Comparison of ENCODE assay signal across 1 cellular context in genomic region chr1:224882264-224882663, GRCh38.
TF ChIP-seq lines count a peak whose summit lies in the region.

No MANE protein-coding gene starts in this region.

TF ChIP-seq in HepG2, 621 proteins besides CTCF, POLR2A, EP300 and RAD21:
- TF ChIP-seq ZNF773 (CRISPR knock-in tag; IDR thresholded peaks at IDR 0.05; ENCODE audit: borderline replicate concordance) (no peak), SATB2 (CRISPR knock-in tag; IDR thresholded peaks at IDR 0.05) (no peak), ETV5 (CRISPR knock-in tag; IDR thresholded peaks at IDR 0.05; ENCODE audit: borderline replicate concordance) (no peak), TERF1 (CRISPR knock-in tag; IDR thresholded peaks at IDR 0.05) (no peak), ZNF878 (CRISPR knock-in tag; IDR thresholded peaks at IDR 0.05) (no peak), RAD51 (IDR thresholded peaks at IDR 0.05; ENCODE audit: borderline replicate concordance) (no peak), ARID2 (CRISPR knock-in tag; IDR thresholded peaks at IDR 0.05; ENCODE audit: borderline replicate concordance) (no peak), ZBTB37 (CRISPR knock-in tag; IDR thresholded peaks at IDR 0.05) (no peak)
